8 cellular contexts compared by ENCODE assay signal in genomic region chr21:32411366-32412161, GRCh38. TPM values are rescaled to one million over a fixed set of nuclear protein-coding genes. Genes with fewer than 3 reads are reported as not detected.
DNase-seq lines count a peak whose midpoint lies in the region; ATAC-seq and TF ChIP-seq lines count a peak whose summit lies in the region.

No MANE protein-coding gene starts in this region.

- no peaks in the 10 kb centered on the region for H3K36me3 ChIP-seq in adipocyte (ENCODE audit: control insufficient read depth, insufficient read depth, low read length, severe bottlenecking)
- H3K36me3 ChIP-seq in left ventricle myocardium inferior, result no peaks in the 10 kb centered on the region
- no peaks in the 10 kb centered on the region for H3K36me3 ChIP-seq in tibial nerve

- TF ChIP-seq POLR2A in tibial nerve (IDR thresholded peaks at IDR 0.05), result peak; percentile 87 to 89

- 3% methylated on average over 45 to 57 of the region's 63 CpGs for WGBS in tibial nerve, 2 donors

- intact Hi-C loops in left ventricle myocardium inferior (cut with micrococcal nuclease), result no loop called here

- H3K9ac ChIP-seq in adipocyte (ENCODE audit: low read length), result peak overlapping the region; percentile 96

- H3K4me3 ChIP-seq in HFF-Myc (replicated peaks; ENCODE audit: low read depth, low read length), result peak overlapping the region; percentile 62
- peak overlapping the region; percentile 90 for H3K4me3 ChIP-seq in adipocyte (ENCODE audit: low read length)
- peak overlapping the region; percentile 85 for H3K4me3 ChIP-seq in left ventricle myocardium inferior
- H3K4me3 ChIP-seq in tibial nerve, result peak overlapping the region; percentile 66 to 97 (median 81)

- DNase-seq in HFF-Myc (ENCODE audit: extremely low read depth, low read depth), result no peak
- peak; percentile 25 for DNase-seq in T follicular helper cell (ENCODE audit: low read depth)
- DNase-seq in adipocyte (ENCODE audit: low read depth), result peak; percentile 94
- peak; percentile 97 for DNase-seq in left ventricle myocardium inferior
- DNase-seq in pons (ENCODE audit: low spot score), result peak; percentile 67
- DNase-seq in tibial nerve (ENCODE audit: low spot score in 2 of 2), result peak; percentile 90 to 91
- DNase-seq in GF-D8 (lab: John Stamatoyannopoulos, UW), result no peak

- TF ChIP-seq EP300 in tibial nerve (IDR thresholded peaks at IDR 0.05), result peak; percentile 98 to 99

- H3K27ac ChIP-seq in left ventricle myocardium inferior (replicated peaks) (peak overlapping the region; percentile 100), tibial nerve (peak overlapping the region; percentile 91 to 99 (median 99))

- H3K4me1 ChIP-seq in adipocyte (ENCODE audit: control insufficient read depth, insufficient read depth, low read length) (peaks cover 39% of the 10 kb centered on the region), left ventricle myocardium inferior (peaks cover 69% of the 10 kb centered on the region), tibial nerve (peaks cover 0 to 53% (median 25%) of the 10 kb centered on the region in 4 donors)

- no peaks in the 10 kb centered on the region for H3K9me3 ChIP-seq in adipocyte (ENCODE audit: control insufficient read depth, low read length)
- no peaks in the 10 kb centered on the region for H3K9me3 ChIP-seq in left ventricle myocardium inferior (replicated peaks)
- no peaks in the 10 kb centered on the region for H3K9me3 ChIP-seq in tibial nerve

- TF ChIP-seq CTCF in HFF-Myc (IDR thresholded peaks at IDR 0.05; ENCODE audit: low read depth, low read length, missing control alignments) (no peak), left ventricle myocardium inferior (IDR thresholded peaks at IDR 0.05; ENCODE audit: borderline replicate concordance) (no peak), tibial nerve (IDR thresholded peaks at IDR 0.05) (no peak)

- H3K27me3 ChIP-seq in adipocyte (replicated peaks; ENCODE audit: control insufficient read depth, insufficient read depth, low read length), result no peaks in the 10 kb centered on the region
- H3K27me3 ChIP-seq in left ventricle myocardium inferior (ENCODE audit: low read depth), result no peaks in the 10 kb centered on the region
- no peaks in the 10 kb centered on the region for H3K27me3 ChIP-seq in tibial nerve

- ATAC-seq in GM21619 (IDR thresholded peaks at IDR 0.05; ENCODE audit: unreplicated experiment), result no peak

RNA-seq across cellular contexts. Expression of gene EVA1C, which starts 0.9 kb away (rescaled TPM):
- total RNA-seq in left ventricle myocardium inferior (13.9 TPM), tibial nerve (10 to 100 TPM; 72.6 to 85.9 (median 75.6) TPM)

RNA-seq across cellular contexts. Expression of gene URB1, which starts 18.8 kb away (rescaled TPM):
- total RNA-seq in left ventricle myocardium inferior (13.8 TPM), tibial nerve (10 to 100 TPM; 18.6 to 29.4 (median 22.2) TPM)

Comparison
In these comparisons a context has a peak if more than half of its experiments do, and no peak if none do; other contexts are left out.
1. DNase-seq: peak in T follicular helper cell (single experiment), adipocyte (single experiment), left ventricle myocardium inferior (single experiment), pons (single experiment) and tibial nerve (2 of 2); none in HFF-Myc (single experiment) and GF-D8 (single experiment).
2. Peak in every context shown above with its lines, with median percentiles within 50 percentile points of each other: H3K4me3 ChIP-seq.